ENCODE assay signal across 8 cellular contexts in genomic region chr12:117874842-117875434, GRCh38.
DNase-seq lines count a peak whose midpoint lies in the region; ATAC-seq and TF ChIP-seq lines count a peak whose summit lies in the region.

No MANE protein-coding gene starts in this region.

- ATAC-seq in HG03378 (IDR thresholded peaks at IDR 0.05; ENCODE audit: unreplicated experiment) = peak; percentile 51
- no peak for ATAC-seq in HG02759 (IDR thresholded peaks at IDR 0.05; ENCODE audit: unreplicated experiment)

- peaks cover 0 to 6% (median 0%) of the 10 kb centered on the region in 3 donors for H3K4me1 ChIP-seq in esophagus squamous epithelium
- H3K4me1 ChIP-seq in stomach = peaks cover 0 to 5% (median 0%) of the 10 kb centered on the region in 4 donors

- peaks cover 10% of the 10 kb centered on the region for H3K4me1 Mint-ChIP-seq in nephron

- TF ChIP-seq POLR2A in esophagus squamous epithelium (IDR thresholded peaks at IDR 0.05) = no peak
- TF ChIP-seq POLR2A in stomach (IDR thresholded peaks at IDR 0.05) = no peak

- H3K9me3 Mint-ChIP-seq in nephron = no peaks in the 10 kb centered on the region

- H3K9me3 ChIP-seq in esophagus squamous epithelium = no peaks in the 10 kb centered on the region
- no peaks in the 10 kb centered on the region for H3K9me3 ChIP-seq in stomach

- H3K36me3 ChIP-seq in GM06990 (ENCODE audit: control insufficient read depth, insufficient read depth, low read length) = no peaks in the 10 kb centered on the region
- no peaks in the 10 kb centered on the region for H3K36me3 ChIP-seq in esophagus squamous epithelium
- H3K36me3 ChIP-seq in stomach = no peaks in the 10 kb centered on the region

- H3K4me3 ChIP-seq in GM06990 (replicated peaks; ENCODE audit: low read depth, low read length) (no peak overlapping the region), esophagus squamous epithelium (no peak overlapping the region), stomach (no peak overlapping the region)

- H3K36me3 Mint-ChIP-seq in nephron (ENCODE audit: low read depth) = no peaks in the 10 kb centered on the region

- 20 to 21% methylated on average over 17 to 19 of the region's 19 CpGs for WGBS in esophagus squamous epithelium, 2 donors
- 22 to 29% (median 25%) methylated on average over 19 of the region's 19 CpGs for WGBS in stomach, 5 donors

- intact Hi-C loops in esophagus squamous epithelium (cut with DNase I) (loop anchor here (10.0 kb wide), 1 partner anchor 160 kb away; no protein-coding TSS in a partner anchor), stomach (cut with DNase I; ENCODE audit: low total_unique reads) (loop anchor here (10.0 kb wide), 1 partner anchor 160 kb away; no protein-coding TSS in a partner anchor)

- H3K4me3 Mint-ChIP-seq in nephron = no peak overlapping the region

- TF ChIP-seq EP300 in stomach (IDR thresholded peaks at IDR 0.05) = no peak

- H3K27ac ChIP-seq in esophagus squamous epithelium (no peak overlapping the region), stomach (no peak overlapping the region)

- peaks cover 17% of the 10 kb centered on the region for H3K27me3 Mint-ChIP-seq in nephron (ENCODE audit: low read depth)

- no peak overlapping the region for H3K27ac Mint-ChIP-seq in nephron

- no peaks in the 10 kb centered on the region for H3K27me3 ChIP-seq in GM06990 (replicated peaks; ENCODE audit: control insufficient read depth, insufficient read depth, low read length)
- H3K27me3 ChIP-seq in esophagus squamous epithelium = peaks cover 0 to 28% (median 0%) of the 10 kb centered on the region in 4 donors
- H3K27me3 ChIP-seq in stomach = peaks cover 0 to 44% (median 6%) of the 10 kb centered on the region in 3 donors

- TF ChIP-seq CTCF in GM06990 (IDR thresholded peaks at IDR 0.05; ENCODE audit: insufficient read depth, low read length, poor library complexity, severe bottlenecking) (peak; percentile 87), esophagus squamous epithelium (IDR thresholded peaks at IDR 0.05) (peak; percentile 73 to 92 (median 89)), nephron (IDR thresholded peaks at IDR 0.05; ENCODE audit: unreplicated experiment in 3 of 3) (peak; percentile 87 to 95 (median 88)), stomach (IDR thresholded peaks at IDR 0.05) (peak in 5 of 7 experiments; percentile 73 to 90 (median 84))

- DNase-seq in GM06990 (ENCODE audit: extremely low read depth, insufficient read length) (peak; percentile 46), NOMO-1 treated with dmso at 0.1 percent for 144 hours (lab: John Stamatoyannopoulos, UW; ENCODE audit: unreplicated experiment) (peak; percentile 19), activated T-cell treated with anti-CD3 and anti-CD28 coated beads for 4 hours (peak; percentile 38), esophagus squamous epithelium (lab: John Stamatoyannopoulos, UW) (no peak), stomach (peak; percentile 74)
